In the genomic region with DNA sequence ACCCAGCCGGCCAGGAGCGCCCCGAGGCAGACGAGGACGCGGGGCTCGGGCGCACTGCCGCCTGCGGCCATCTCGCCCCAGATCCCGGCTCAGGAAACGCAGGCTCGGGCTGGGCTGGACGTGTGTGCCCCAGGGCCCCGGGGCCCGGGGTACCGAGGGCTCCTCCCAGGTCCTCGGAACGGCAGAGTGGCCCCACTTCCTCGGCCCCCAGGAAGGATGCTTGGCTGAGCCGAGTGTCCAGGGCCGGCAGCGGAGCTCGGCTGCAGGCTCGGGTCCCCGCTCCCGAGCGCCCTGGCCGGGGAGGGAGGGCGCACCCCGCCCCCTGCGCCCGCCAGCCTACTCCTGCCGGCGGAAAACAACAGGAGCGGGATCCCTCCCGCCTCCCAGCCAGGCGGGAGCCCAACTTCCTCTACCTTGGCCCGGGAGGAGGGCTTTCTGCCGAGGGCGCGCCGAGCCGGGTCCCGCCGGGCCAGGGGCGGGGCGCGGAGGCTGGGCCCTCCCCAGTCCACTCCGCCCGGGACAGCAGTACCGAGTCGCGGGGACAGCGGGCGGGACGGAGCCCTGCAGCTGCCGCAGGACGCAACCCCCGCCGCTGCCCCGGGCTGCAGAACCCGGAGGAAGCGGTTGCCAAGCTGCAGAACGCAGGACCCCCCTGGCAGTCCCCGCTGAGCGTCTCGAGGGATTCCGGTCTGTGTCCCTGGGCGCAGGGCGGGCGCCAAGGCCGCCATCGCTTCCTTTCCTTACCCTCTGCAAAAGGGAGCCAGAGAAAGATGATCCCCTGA, we compare ENCODE assay signal across 7 cellular contexts. TPM values are rescaled to one million over a fixed set of nuclear protein-coding genes. Genes with fewer than 3 reads are reported as not detected.
DNase-seq lines count a peak whose midpoint lies in the region; ATAC-seq and TF ChIP-seq lines count a peak whose summit lies in the region.

A gene with protein sequence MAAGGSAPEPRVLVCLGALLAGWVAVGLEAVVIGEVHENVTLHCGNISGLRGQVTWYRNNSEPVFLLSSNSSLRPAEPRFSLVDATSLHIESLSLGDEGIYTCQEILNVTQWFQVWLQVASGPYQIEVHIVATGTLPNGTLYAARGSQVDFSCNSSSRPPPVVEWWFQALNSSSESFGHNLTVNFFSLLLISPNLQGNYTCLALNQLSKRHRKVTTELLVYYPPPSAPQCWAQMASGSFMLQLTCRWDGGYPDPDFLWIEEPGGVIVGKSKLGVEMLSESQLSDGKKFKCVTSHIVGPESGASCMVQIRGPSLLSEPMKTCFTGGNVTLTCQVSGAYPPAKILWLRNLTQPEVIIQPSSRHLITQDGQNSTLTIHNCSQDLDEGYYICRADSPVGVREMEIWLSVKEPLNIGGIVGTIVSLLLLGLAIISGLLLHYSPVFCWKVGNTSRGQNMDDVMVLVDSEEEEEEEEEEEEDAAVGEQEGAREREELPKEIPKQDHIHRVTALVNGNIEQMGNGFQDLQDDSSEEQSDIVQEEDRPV (minus strand): TSS at position 411 of the 782 bp plus-strand sequence. CDS start 340 bp downstream, at position 71.

- H4K8ac ChIP-seq in trophoblast cell (ENCODE audit: low read depth, low read length): peak within 1 kb of the TSS; percentile 86

- peak within 1 kb of the TSS; percentile 84 for H3K4me3 ChIP-seq in HUES6 (ENCODE audit: low read depth, low read length)
- H3K4me3 ChIP-seq in astrocyte of the spinal cord (ENCODE audit: low read depth, low read length): peak within 1 kb of the TSS; percentile 64
- H3K4me3 ChIP-seq in right atrium auricular region: peak within 1 kb of the TSS; percentile 60 to 92
- H3K4me3 ChIP-seq in trophoblast cell (ENCODE audit: low read depth, low read length): peak within 1 kb of the TSS; percentile 80

- H3K27me3 ChIP-seq in HUES6 (ENCODE audit: control insufficient read depth, insufficient read depth, low read length) (no peaks in the 10 kb centered on the region), right atrium auricular region (no peaks in the 10 kb centered on the region), trophoblast cell (ENCODE audit: insufficient read depth, low read length) (no peaks in the 10 kb centered on the region)

- peak within 1 kb of the TSS; percentile 86 for H4K91ac ChIP-seq in trophoblast cell (ENCODE audit: low read depth, low read length)

- peak within 1 kb of the TSS; percentile 82 for H2BK120ac ChIP-seq in trophoblast cell (ENCODE audit: insufficient read depth, low read length, poor library complexity)

- no peak within 1 kb of the TSS for H3K23ac ChIP-seq in trophoblast cell (ENCODE audit: low read length)

- H3K4me1 ChIP-seq in HUES6 (ENCODE audit: control insufficient read depth, insufficient read depth, low read length) (peaks cover 10% of the 10 kb centered on the region; the same call in 1 of the 2 replicates), right atrium auricular region (peaks cover 0 to 10% of the 10 kb centered on the region in 2 donors), trophoblast cell (ENCODE audit: control insufficient read depth in 1 of 2, insufficient read depth in 2 of 2, low read length in 2 of 2) (peaks cover 12 to 16% of the 10 kb centered on the region in 2 experiments)

- peak within 1 kb of the TSS; percentile 83 for H2BK5ac ChIP-seq in trophoblast cell (ENCODE audit: low read depth, low read length, poor library complexity)

- H3K36me3 ChIP-seq in HUES6 (ENCODE audit: control insufficient read depth, insufficient read depth, low read length): peaks cover 9% of the 10 kb centered on the region
- no peaks in the 10 kb centered on the region for H3K36me3 ChIP-seq in right atrium auricular region
- H3K36me3 ChIP-seq in trophoblast cell (ENCODE audit: control insufficient read depth in 1 of 2, insufficient read depth in 2 of 2, low read length in 2 of 2): no peaks in the 10 kb centered on the region

- H3K79me1 ChIP-seq in trophoblast cell (ENCODE audit: low read length): peaks cover 11% of the 10 kb centered on the region

- no peak for TF ChIP-seq CTCF in astrocyte of the spinal cord (IDR thresholded peaks at IDR 0.05; ENCODE audit: low read depth, low read length)
- no peak for TF ChIP-seq CTCF in right atrium auricular region (IDR thresholded peaks at IDR 0.05)

- peak within 1 kb of the TSS; percentile 41 for H2AK5ac ChIP-seq in trophoblast cell (ENCODE audit: low read length)

- H3K4me2 ChIP-seq in trophoblast cell (ENCODE audit: low read length): peak within 1 kb of the TSS; percentile 97

- no peak for ATAC-seq in GM21447 (IDR thresholded peaks at IDR 0.05; ENCODE audit: unreplicated experiment)

- no peaks in the 10 kb centered on the region for H3K9me3 ChIP-seq in HUES6 (ENCODE audit: control insufficient read depth, insufficient read depth, low read depth, low read length)
- H3K9me3 ChIP-seq in right atrium auricular region: no peaks in the 10 kb centered on the region
- H3K9me3 ChIP-seq in trophoblast cell (ENCODE audit: insufficient read depth, low read depth, low read length): no peaks in the 10 kb centered on the region

- peak within 1 kb of the TSS; percentile 90 for H4K12ac ChIP-seq in trophoblast cell (ENCODE audit: low read depth, low read length)

- H3K14ac ChIP-seq in trophoblast cell (ENCODE audit: low read length): peak within 1 kb of the TSS; percentile 83

- peak within 1 kb of the TSS; percentile 77 for H2BK12ac ChIP-seq in trophoblast cell (ENCODE audit: low read length)

- DNase-seq in GM03348 (ENCODE audit: low spot score): peak; percentile 94
- DNase-seq in RPMI7951 (ENCODE audit: low read depth): peak; percentile 80
- peak; percentile 65 for DNase-seq in astrocyte of the spinal cord (ENCODE audit: low read depth, low spot score)
- peak; percentile 61 for DNase-seq in right atrium auricular region (ENCODE audit: low spot score)
- peak; percentile 86 to 89 for DNase-seq in trophoblast cell

- peaks cover 6% of the 10 kb centered on the region for H3K79me2 ChIP-seq in trophoblast cell (ENCODE audit: control insufficient read depth, insufficient read depth, low read length, poor library complexity)

- H3K27ac ChIP-seq in HUES6 (ENCODE audit: low read depth, low read length) (peak within 1 kb of the TSS; percentile 94), right atrium auricular region (peak within 1 kb of the TSS; percentile 78 to 85), trophoblast cell (ENCODE audit: low read depth, low read length) (peak within 1 kb of the TSS; percentile 70)

- in situ Hi-C loops in astrocyte of the spinal cord (cut with HindIII; ENCODE audit: low sequenced_read_pairs): no loop called here

- H2AFZ ChIP-seq in trophoblast cell (ENCODE audit: insufficient read depth, low read length, poor library complexity): peak within 1 kb of the TSS; percentile 95

- H3K9ac ChIP-seq in HUES6 (ENCODE audit: low read length) (peak within 1 kb of the TSS; percentile 97), trophoblast cell (ENCODE audit: low read length) (peak within 1 kb of the TSS; percentile 87)

- H3K4ac ChIP-seq in trophoblast cell (ENCODE audit: low read depth, low read length): peak within 1 kb of the TSS; percentile 64

- WGBS in trophoblast cell (ENCODE audit: extremely low coverage, insufficient coverage, insufficient read length): no CpG with 5 or more reads among the region's 75 CpGs

- peak within 1 kb of the TSS; percentile 92 for H3K18ac ChIP-seq in trophoblast cell (ENCODE audit: low read length)

RNA-seq across cellular contexts. Expression of the gene that starts here (rescaled TPM):
- 15.6 and 18.3 TPM in 2 replicates for total RNA-seq in RPMI7951 (2014; rRNA removed; shearing (Covaris generic))
- 10 to 100 TPM; 11.0 to 12.4 TPM for total RNA-seq in right atrium auricular region
- polyA plus RNA-seq in trophoblast cell (2013): 8.7 and 9.9 TPM in 2 replicates
